In the genomic region with DNA sequence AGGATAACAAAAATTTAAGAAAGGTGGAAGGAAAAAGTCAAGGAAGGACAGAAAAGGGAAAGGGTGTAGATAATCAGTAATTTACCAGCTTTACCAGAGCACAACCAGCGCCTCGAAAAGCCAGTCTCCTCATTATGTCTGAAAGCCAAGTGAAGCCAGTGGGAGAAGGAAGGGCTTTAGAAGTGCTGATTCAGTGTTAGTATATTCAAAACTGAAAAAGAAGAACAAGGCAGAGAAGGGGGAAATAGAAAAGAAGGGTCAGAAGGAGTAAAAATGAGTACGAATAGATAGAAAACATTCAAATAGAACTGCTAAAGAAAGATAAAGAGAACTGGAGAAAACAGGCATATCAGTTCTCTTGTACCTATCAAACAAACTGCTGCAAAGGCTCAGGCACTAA, we compare ENCODE assay signal across 12 cellular contexts. TPM values are rescaled to one million over a fixed set of nuclear protein-coding genes. Genes with fewer than 3 reads are reported as not detected.
DNase-seq lines count a peak whose midpoint lies in the region; ATAC-seq lines count a peak whose summit lies in the region.
"Had no signal": no experiment of that assay in that cellular context is flagged by ENCODE, and none has a peak within 500 bp of the region (broad histone marks: within the 10 kb centered on the region; RNA-seq: fewer than 3 reads in every experiment).

No MANE protein-coding gene starts in this region.

- intact Hi-C loops in posterior vena cava (cut with DNase I), result loop anchor here in 1 of 2 donors (5.0 kb wide), 1 partner anchor 449 kb away; no protein-coding TSS in a partner anchor

- no peak for ATAC-seq in stimulated activated naive CD8-positive, alpha-beta T cell treated with anti-CD3 and anti-CD28 coated beads, Interleukin-15, Interleukin-2, amounts not matched to agents 100 U/mL and 50 U/mL, for 24 hours
- no peak for ATAC-seq in activated naive CD8-positive, alpha-beta T cell treated with anti-CD3 and anti-CD28 coated beads, Interleukin-2, amount 10 ng/mL, durations not matched to agents 7 days and 5 days (ENCODE audit: low read depth)

- no peaks in the 10 kb centered on the region for H3K9me3 ChIP-seq in muscle layer of duodenum (ENCODE audit: control insufficient read depth in 1 of 2, low read length in 2 of 2)
- H3K9me3 ChIP-seq: sigmoid colon, thoracic aorta had no signal

- H3K4me1 ChIP-seq in muscle layer of duodenum (ENCODE audit: control insufficient read depth in 1 of 2, insufficient read depth in 2 of 2, low read length in 2 of 2), result peaks cover 4 to 19% of the 10 kb centered on the region in 2 donors

- peaks cover 27 to 34% of the 10 kb centered on the region in 2 donors for H3K36me3 ChIP-seq in muscle layer of duodenum (ENCODE audit: control insufficient read depth in 1 of 2, insufficient read depth in 2 of 2, low read length in 2 of 2)

- peak overlapping the region; percentile 40 for H3K27ac ChIP-seq in muscle layer of duodenum (ENCODE audit: low read length)

- no peak overlapping the region for H3K4me3 ChIP-seq in muscle layer of duodenum (ENCODE audit: low read depth in 1 of 2, low read length in 2 of 2)
- H3K4me3 ChIP-seq: sigmoid colon, thoracic aorta had no signal

- POLR2A ChIA-PET in activated naive CD8-positive, alpha-beta T cell treated with anti-CD3 and anti-CD28 coated beads, Interleukin-2, amount 10 ng/mL, durations not matched to agents 7 days and 5 days (lab: Charles Lee), result no interaction called here

- no peak for DNase-seq in stimulated activated naive CD8-positive, alpha-beta T cell treated with anti-CD3 and anti-CD28 coated beads, Interleukin-15, Interleukin-2, amounts not matched to agents 100 U/mL and 50 U/mL, for 24 hours
- no peak for DNase-seq in activated naive CD8-positive, alpha-beta T cell treated with anti-CD3 and anti-CD28 coated beads, Interleukin-2, amount 10 ng/mL, durations not matched to agents 7 days and 5 days
- DNase-seq in posterior vena cava (ENCODE audit: low spot score), result no peak
- no peak for DNase-seq in HuH-7 (ENCODE audit: low spot score)
- DNase-seq in effector CD4-positive, alpha-beta T cell, result no peak
- no peak for DNase-seq in hepatic stellate cell (ENCODE audit: low spot score)
- DNase-seq: DND-41, NCI-H187 treated with DMSO at 0.1 percent for 48 hours, sigmoid colon had no signal

- peaks cover 62% of the 10 kb centered on the region for H3K36me3 Mint-ChIP-seq in stimulated activated naive CD8-positive, alpha-beta T cell treated with anti-CD3 and anti-CD28 coated beads, Interleukin-15, Interleukin-2, amounts not matched to agents 100 ng/mL and 50 ng/mL, for 24 hours (ENCODE audit: low read depth)
- H3K36me3 Mint-ChIP-seq in activated naive CD8-positive, alpha-beta T cell treated with anti-CD3 and anti-CD28 coated beads, Interleukin-2, amount 10 ng/mL, durations not matched to agents 7 days and 5 days, result peaks cover 16% of the 10 kb centered on the region

- no peaks in the 10 kb centered on the region for H3K27me3 ChIP-seq in muscle layer of duodenum (ENCODE audit: low read depth, low read length)
- H3K27me3 ChIP-seq: sigmoid colon had no signal

- no peaks in the 10 kb centered on the region for H3K9me3 Mint-ChIP-seq in stimulated activated naive CD8-positive, alpha-beta T cell treated with anti-CD3 and anti-CD28 coated beads, Interleukin-15, Interleukin-2, amounts not matched to agents 100 ng/mL and 50 ng/mL, for 24 hours
- H3K9me3 Mint-ChIP-seq in activated naive CD8-positive, alpha-beta T cell treated with anti-CD3 and anti-CD28 coated beads, Interleukin-2, amount 10 ng/mL, durations not matched to agents 7 days and 5 days, result no peaks in the 10 kb centered on the region

- peaks cover 67% of the 10 kb centered on the region for H3K4me1 Mint-ChIP-seq in stimulated activated naive CD8-positive, alpha-beta T cell treated with anti-CD3 and anti-CD28 coated beads, Interleukin-15, Interleukin-2, amounts not matched to agents 100 ng/mL and 50 ng/mL, for 24 hours (ENCODE audit: low read depth)
- H3K4me1 Mint-ChIP-seq in activated naive CD8-positive, alpha-beta T cell treated with anti-CD3 and anti-CD28 coated beads, Interleukin-2, amount 10 ng/mL, durations not matched to agents 7 days and 5 days, result peaks cover 27% of the 10 kb centered on the region

- H3K27ac Mint-ChIP-seq in stimulated activated naive CD8-positive, alpha-beta T cell treated with anti-CD3 and anti-CD28 coated beads, Interleukin-15, Interleukin-2, amounts not matched to agents 100 ng/mL and 50 ng/mL, for 24 hours, result peak overlapping the region; percentile 87
- H3K27ac Mint-ChIP-seq in activated naive CD8-positive, alpha-beta T cell treated with anti-CD3 and anti-CD28 coated beads, Interleukin-2, amount 10 ng/mL, durations not matched to agents 7 days and 5 days, result peak overlapping the region; percentile 21

- H3K4me3 Mint-ChIP-seq in stimulated activated naive CD8-positive, alpha-beta T cell treated with anti-CD3 and anti-CD28 coated beads, Interleukin-15, Interleukin-2, amounts not matched to agents 100 ng/mL and 50 ng/mL, for 24 hours, result peak overlapping the region; percentile 59
- H3K4me3 Mint-ChIP-seq in activated naive CD8-positive, alpha-beta T cell treated with anti-CD3 and anti-CD28 coated beads, Interleukin-2, amount 10 ng/mL, durations not matched to agents 7 days and 5 days, result no peak overlapping the region

- H3K27me3 Mint-ChIP-seq in stimulated activated naive CD8-positive, alpha-beta T cell treated with anti-CD3 and anti-CD28 coated beads, Interleukin-15, Interleukin-2, amounts not matched to agents 100 ng/mL and 50 ng/mL, for 24 hours, result no peaks in the 10 kb centered on the region
- no peaks in the 10 kb centered on the region for H3K27me3 Mint-ChIP-seq in activated naive CD8-positive, alpha-beta T cell treated with anti-CD3 and anti-CD28 coated beads, Interleukin-2, amount 10 ng/mL, durations not matched to agents 7 days and 5 days

RNA-seq across cellular contexts. Expression of gene PBRM1, which starts 4.1 kb away (rescaled TPM):
- total RNA-seq in activated naive CD8-positive, alpha-beta T cell treated with anti-CD3 and anti-CD28 coated beads, Interleukin-2, amount 10 ng/mL, durations not matched to agents 7 days and 5 days, result 10 to 100 TPM; 73.5 to 77.0 TPM
- 10 to 100 TPM; 63.8 to 78.1 TPM for total RNA-seq in posterior vena cava

RNA-seq across cellular contexts. Expression of gene GNL3, which starts 4.2 kb away (rescaled TPM):
- total RNA-seq in activated naive CD8-positive, alpha-beta T cell treated with anti-CD3 and anti-CD28 coated beads, Interleukin-2, amount 10 ng/mL, durations not matched to agents 7 days and 5 days, result 10 to 100 TPM; 72.5 to 75.9 TPM
- 10 to 100 TPM; 46.1 to 50.5 TPM for total RNA-seq in posterior vena cava

RNA-seq across cellular contexts. Expression of gene GLT8D1, which starts 24.0 kb away (rescaled TPM):
- total RNA-seq in activated naive CD8-positive, alpha-beta T cell treated with anti-CD3 and anti-CD28 coated beads, Interleukin-2, amount 10 ng/mL, durations not matched to agents 7 days and 5 days, result 10 to 100 TPM; 44.6 to 45.7 TPM
- total RNA-seq in posterior vena cava, result 10 to 100 TPM; 33.5 to 55.9 TPM

RNA-seq across cellular contexts. Expression of gene SPCS1, which starts 24.3 kb away (rescaled TPM):
- total RNA-seq in activated naive CD8-positive, alpha-beta T cell treated with anti-CD3 and anti-CD28 coated beads, Interleukin-2, amount 10 ng/mL, durations not matched to agents 7 days and 5 days, result 10 to 100 TPM; 90.1 to 90.4 TPM
- 10 to 100 TPM; 63.9 to 70.2 TPM for total RNA-seq in posterior vena cava
